ENCODE assay signal across 1 cellular context in the genomic region with DNA sequence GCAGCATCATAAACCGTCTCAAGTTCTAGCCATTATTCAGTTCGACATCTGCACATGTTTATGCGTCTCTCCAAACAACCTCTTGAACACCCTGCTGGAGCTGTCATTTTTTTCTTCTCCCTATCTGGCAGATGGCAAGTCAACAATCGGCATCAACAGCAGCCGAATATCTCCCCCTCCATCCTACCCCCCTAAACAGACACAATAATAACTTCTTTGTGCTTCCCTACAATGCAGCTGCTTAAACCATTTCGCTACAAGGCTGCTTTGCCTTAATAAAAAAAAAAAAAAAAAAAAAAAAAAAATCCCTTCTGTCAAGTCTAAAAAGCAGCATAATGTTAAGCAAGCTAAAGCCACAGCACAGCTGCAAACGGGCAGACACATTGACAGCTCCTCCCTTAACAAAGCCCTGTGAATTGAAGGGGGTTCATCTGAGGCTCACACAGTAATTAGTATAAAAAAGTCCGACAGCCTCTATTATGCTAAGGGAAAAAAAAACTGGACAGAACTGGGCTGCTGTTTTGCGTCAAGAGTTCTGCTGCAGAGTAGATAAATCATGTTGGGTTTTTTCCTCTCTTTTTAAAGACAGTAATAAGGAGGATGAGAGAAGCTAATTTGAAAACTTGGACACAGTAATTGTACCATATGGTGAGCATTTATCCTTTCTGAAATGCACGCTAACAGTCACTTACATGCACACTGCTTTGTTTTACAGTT.
TF ChIP-seq lines count a peak whose summit lies in the region.

No MANE protein-coding gene starts in this region.

TF ChIP-seq in HEK293, 187 proteins besides CTCF, POLR2A, EP300 and RAD21 (continued from another document and continues in another):
- TF ChIP-seq ZNF280D (tag by site-specific recombination; IDR thresholded peaks at IDR 0.05) (no peak), ZNF146 (tag by site-specific recombination; IDR thresholded peaks at IDR 0.05) (no peak), ZNF211 (tag by site-specific recombination; IDR thresholded peaks at IDR 0.05; ENCODE audit: low read depth) (no peak), YY2 (tag by site-specific recombination; IDR thresholded peaks at IDR 0.05) (no peak), SCRT2 (tag by site-specific recombination; IDR thresholded peaks at IDR 0.05) (no peak), HIC1 (tag by site-specific recombination; IDR thresholded peaks at IDR 0.05) (no peak), ZBTB44 (tag by site-specific recombination; IDR thresholded peaks at IDR 0.05) (no peak), ZNF24 (tag by site-specific recombination; IDR thresholded peaks at IDR 0.05) (no peak), ZNF473 (tag by site-specific recombination; IDR thresholded peaks at IDR 0.05) (no peak), PRDM6 (tag by site-specific recombination; IDR thresholded peaks at IDR 0.05) (peak; percentile 94), SALL2 (tag by site-specific recombination; IDR thresholded peaks at IDR 0.05; ENCODE audit: borderline replicate concordance) (no peak), ZNF302 (tag by site-specific recombination; IDR thresholded peaks at IDR 0.05; ENCODE audit: low read depth) (no peak), ZNF521 (tag by site-specific recombination; IDR thresholded peaks at IDR 0.05) (no peak), BCL11A (tag by site-specific recombination; IDR thresholded peaks at IDR 0.05; ENCODE audit: low read depth) (no peak), ZNF776 (tag by site-specific recombination; IDR thresholded peaks at IDR 0.05; ENCODE audit: borderline replicate concordance) (no peak; the same call in 1 of the 2 replicates), ZNF174 (tag by site-specific recombination; IDR thresholded peaks at IDR 0.05) (no peak), ZNF292 (tag by site-specific recombination; IDR thresholded peaks at IDR 0.05; ENCODE audit: borderline replicate concordance, low read depth) (no peak), ZNF16 (tag by site-specific recombination; IDR thresholded peaks at IDR 0.05; ENCODE audit: low read depth) (no peak), ZNF747 (tag by site-specific recombination; IDR thresholded peaks at IDR 0.05) (no peak), HOXC10 (CRISPR knock-in tag; IDR thresholded peaks at IDR 0.05) (no peak), ZNF624 (tag by site-specific recombination; IDR thresholded peaks at IDR 0.05) (no peak), KLF7 (tag by site-specific recombination; IDR thresholded peaks at IDR 0.05; ENCODE audit: borderline replicate concordance) (no peak), ZXDB (tag by site-specific recombination; IDR thresholded peaks at IDR 0.05) (no peak), ZNF585B (tag by site-specific recombination; IDR thresholded peaks at IDR 0.05) (no peak), ZBTB17 (tag by site-specific recombination; IDR thresholded peaks at IDR 0.05) (0 out of 2 replicates have a peak, but pooled peaks have one; percentile 26), ZNF530 (tag by site-specific recombination; IDR thresholded peaks at IDR 0.05; ENCODE audit: low read depth) (no peak)
- TF ChIP-seq, protein P1, sequence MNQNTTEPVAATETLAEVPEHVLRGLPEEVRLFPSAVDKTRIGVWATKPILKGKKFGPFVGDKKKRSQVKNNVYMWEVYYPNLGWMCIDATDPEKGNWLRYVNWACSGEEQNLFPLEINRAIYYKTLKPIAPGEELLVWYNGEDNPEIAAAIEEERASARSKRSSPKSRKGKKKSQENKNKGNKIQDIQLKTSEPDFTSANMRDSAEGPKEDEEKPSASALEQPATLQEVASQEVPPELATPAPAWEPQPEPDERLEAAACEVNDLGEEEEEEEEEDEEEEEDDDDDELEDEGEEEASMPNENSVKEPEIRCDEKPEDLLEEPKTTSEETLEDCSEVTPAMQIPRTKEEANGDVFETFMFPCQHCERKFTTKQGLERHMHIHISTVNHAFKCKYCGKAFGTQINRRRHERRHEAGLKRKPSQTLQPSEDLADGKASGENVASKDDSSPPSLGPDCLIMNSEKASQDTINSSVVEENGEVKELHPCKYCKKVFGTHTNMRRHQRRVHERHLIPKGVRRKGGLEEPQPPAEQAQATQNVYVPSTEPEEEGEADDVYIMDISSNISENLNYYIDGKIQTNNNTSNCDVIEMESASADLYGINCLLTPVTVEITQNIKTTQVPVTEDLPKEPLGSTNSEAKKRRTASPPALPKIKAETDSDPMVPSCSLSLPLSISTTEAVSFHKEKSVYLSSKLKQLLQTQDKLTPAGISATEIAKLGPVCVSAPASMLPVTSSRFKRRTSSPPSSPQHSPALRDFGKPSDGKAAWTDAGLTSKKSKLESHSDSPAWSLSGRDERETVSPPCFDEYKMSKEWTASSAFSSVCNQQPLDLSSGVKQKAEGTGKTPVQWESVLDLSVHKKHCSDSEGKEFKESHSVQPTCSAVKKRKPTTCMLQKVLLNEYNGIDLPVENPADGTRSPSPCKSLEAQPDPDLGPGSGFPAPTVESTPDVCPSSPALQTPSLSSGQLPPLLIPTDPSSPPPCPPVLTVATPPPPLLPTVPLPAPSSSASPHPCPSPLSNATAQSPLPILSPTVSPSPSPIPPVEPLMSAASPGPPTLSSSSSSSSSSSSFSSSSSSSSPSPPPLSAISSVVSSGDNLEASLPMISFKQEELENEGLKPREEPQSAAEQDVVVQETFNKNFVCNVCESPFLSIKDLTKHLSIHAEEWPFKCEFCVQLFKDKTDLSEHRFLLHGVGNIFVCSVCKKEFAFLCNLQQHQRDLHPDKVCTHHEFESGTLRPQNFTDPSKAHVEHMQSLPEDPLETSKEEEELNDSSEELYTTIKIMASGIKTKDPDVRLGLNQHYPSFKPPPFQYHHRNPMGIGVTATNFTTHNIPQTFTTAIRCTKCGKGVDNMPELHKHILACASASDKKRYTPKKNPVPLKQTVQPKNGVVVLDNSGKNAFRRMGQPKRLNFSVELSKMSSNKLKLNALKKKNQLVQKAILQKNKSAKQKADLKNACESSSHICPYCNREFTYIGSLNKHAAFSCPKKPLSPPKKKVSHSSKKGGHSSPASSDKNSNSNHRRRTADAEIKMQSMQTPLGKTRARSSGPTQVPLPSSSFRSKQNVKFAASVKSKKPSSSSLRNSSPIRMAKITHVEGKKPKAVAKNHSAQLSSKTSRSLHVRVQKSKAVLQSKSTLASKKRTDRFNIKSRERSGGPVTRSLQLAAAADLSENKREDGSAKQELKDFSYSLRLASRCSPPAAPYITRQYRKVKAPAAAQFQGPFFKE (tag by site-specific recombination; IDR thresholded peaks at IDR 0.05; ENCODE audit: borderline replicate concordance), result no peak
- TF ChIP-seq, protein P2, sequence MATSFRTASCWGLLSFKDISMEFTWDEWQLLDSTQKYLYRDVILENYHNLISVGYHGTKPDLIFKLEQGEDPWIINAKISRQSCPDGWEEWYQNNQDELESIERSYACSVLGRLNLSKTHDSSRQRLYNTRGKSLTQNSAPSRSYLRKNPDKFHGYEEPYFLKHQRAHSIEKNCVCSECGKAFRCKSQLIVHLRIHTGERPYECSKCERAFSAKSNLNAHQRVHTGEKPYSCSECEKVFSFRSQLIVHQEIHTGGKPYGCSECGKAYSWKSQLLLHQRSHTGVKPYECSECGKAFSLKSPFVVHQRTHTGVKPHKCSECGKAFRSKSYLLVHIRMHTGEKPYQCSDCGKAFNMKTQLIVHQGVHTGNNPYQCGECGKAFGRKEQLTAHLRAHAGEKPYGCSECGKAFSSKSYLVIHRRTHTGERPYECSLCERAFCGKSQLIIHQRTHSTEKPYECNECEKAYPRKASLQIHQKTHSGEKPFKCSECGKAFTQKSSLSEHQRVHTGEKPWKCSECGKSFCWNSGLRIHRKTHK (tag by site-specific recombination; IDR thresholded peaks at IDR 0.05), result no peak
- TF ChIP-seq, protein P3, sequence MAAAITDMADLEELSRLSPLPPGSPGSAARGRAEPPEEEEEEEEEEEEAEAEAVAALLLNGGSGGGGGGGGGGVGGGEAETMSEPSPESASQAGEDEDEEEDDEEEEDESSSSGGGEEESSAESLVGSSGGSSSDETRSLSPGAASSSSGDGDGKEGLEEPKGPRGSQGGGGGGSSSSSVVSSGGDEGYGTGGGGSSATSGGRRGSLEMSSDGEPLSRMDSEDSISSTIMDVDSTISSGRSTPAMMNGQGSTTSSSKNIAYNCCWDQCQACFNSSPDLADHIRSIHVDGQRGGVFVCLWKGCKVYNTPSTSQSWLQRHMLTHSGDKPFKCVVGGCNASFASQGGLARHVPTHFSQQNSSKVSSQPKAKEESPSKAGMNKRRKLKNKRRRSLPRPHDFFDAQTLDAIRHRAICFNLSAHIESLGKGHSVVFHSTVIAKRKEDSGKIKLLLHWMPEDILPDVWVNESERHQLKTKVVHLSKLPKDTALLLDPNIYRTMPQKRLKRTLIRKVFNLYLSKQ (tag by site-specific recombination; IDR thresholded peaks at IDR 0.05; ENCODE audit: borderline replicate concordance), result no peak
- TF ChIP-seq, protein P4, sequence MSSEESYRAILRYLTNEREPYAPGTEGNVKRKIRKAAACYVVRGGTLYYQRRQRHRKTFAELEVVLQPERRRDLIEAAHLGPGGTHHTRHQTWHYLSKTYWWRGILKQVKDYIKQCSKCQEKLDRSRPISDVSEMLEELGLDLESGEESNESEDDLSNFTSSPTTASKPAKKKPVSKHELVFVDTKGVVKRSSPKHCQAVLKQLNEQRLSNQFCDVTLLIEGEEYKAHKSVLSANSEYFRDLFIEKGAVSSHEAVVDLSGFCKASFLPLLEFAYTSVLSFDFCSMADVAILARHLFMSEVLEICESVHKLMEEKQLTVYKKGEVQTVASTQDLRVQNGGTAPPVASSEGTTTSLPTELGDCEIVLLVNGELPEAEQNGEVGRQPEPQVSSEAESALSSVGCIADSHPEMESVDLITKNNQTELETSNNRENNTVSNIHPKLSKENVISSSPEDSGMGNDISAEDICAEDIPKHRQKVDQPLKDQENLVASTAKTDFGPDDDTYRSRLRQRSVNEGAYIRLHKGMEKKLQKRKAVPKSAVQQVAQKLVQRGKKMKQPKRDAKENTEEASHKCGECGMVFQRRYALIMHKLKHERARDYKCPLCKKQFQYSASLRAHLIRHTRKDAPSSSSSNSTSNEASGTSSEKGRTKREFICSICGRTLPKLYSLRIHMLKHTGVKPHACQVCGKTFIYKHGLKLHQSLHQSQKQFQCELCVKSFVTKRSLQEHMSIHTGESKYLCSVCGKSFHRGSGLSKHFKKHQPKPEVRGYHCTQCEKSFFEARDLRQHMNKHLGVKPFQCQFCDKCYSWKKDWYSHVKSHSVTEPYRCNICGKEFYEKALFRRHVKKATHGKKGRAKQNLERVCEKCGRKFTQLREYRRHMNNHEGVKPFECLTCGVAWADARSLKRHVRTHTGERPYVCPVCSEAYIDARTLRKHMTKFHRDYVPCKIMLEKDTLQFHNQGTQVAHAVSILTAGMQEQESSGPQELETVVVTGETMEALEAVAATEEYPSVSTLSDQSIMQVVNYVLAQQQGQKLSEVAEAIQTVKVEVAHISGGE (tag by site-specific recombination; conservative IDR thresholded peaks at IDR 0.05; ENCODE audit: low read depth), result no peak
